8 cellular contexts compared by ENCODE assay signal in the genomic region with DNA sequence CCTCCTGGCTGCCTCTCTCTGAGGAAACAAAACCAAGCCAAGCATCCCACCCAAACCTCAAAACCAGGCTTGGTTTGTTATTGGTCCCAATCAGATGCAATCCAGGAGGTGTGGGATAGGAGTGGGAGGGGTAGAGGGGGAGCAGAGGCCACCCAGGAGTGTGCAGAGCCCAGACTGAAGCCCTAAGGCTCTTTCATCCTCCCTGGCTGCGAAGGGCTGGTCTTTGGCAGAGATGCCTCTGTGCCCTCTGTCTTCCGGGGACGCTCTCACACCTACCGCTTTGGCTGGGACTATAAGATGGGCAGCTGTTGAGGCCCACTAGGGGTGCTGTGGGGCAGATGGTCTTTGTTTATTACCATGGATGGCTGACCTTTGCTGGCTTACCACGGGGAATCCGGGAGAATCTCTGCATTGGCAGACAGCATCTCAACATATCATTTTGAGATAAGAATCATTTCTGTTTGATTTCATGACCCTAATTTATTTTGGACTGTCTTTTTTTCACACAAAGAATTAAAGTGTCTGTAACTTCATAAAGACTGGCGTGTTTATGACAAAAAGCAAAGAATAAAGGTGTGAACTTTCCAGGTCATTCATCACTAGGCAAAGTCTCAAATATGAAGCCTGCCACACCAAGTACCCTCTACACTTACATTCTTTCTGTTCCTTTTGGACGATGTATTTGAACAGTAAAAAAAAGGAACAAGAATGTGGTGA. TPM values are rescaled to one million over a fixed set of nuclear protein-coding genes. Genes with fewer than 3 reads are reported as not detected.
DNase-seq lines count a peak whose midpoint lies in the region; ATAC-seq and TF ChIP-seq lines count a peak whose summit lies in the region.

No MANE protein-coding gene starts in this region.

- H3K27me3 ChIP-seq in OCI-LY1 (ENCODE audit: insufficient read depth, low read length) = peaks cover 10% of the 10 kb centered on the region; the same call in 1 of the 2 replicates
- no peaks in the 10 kb centered on the region for H3K27me3 ChIP-seq in adipocyte (replicated peaks; ENCODE audit: control insufficient read depth, insufficient read depth, low read length)

- H3K9me3 ChIP-seq in OCI-LY1 (ENCODE audit: low read length) = no peaks in the 10 kb centered on the region
- H3K9me3 ChIP-seq in adipocyte (ENCODE audit: control insufficient read depth, low read length) = no peaks in the 10 kb centered on the region

- H3K4me3 ChIP-seq in OCI-LY1 (ENCODE audit: low read depth, low read length, poor library complexity, severe bottlenecking) (no peak overlapping the region), adipocyte (ENCODE audit: low read length) (no peak overlapping the region)

- peaks cover 8% of the 10 kb centered on the region for H3K4me1 Mint-ChIP-seq in Calu3 (ENCODE audit: low read depth, unreplicated experiment)
- H3K4me1 Mint-ChIP-seq in stimulated activated naive B cell treated with anti-CD40 and anti-IgM and Interleukin-4, amounts not matched to agents 10 μg/mL and 1 μg/mL and 100 μg/mL, for 72 hours = peaks cover 8 to 10% of the 10 kb centered on the region in 2 donors
- peaks cover 6% of the 10 kb centered on the region for H3K4me1 Mint-ChIP-seq in activated T-helper 2 cell treated with anti-CD3 and anti-CD28 coated beads, Interferon-gamma antibody, Interleukin-2, Interleukin-4, amounts not matched to agents 10 μg/mL and 5 μg/mL and 100 μg/mL, durations not matched to agents 14 hours and 24 hours and 36 hours (ENCODE audit: low read depth)

- H3K9ac ChIP-seq in OCI-LY1 (ENCODE audit: low read length) (no peak overlapping the region), adipocyte (ENCODE audit: low read length) (no peak overlapping the region)

- H2AFZ ChIP-seq in OCI-LY1 (ENCODE audit: low read length) = no peak overlapping the region

- no TSS peak for BruUV-seq in Calu3 (replicated peaks; lab: Mats Ljungman, UMichigan)

- ATAC-seq in HG03432 (IDR thresholded peaks at IDR 0.05; ENCODE audit: unreplicated experiment) = peak; percentile 85
- ATAC-seq in stimulated activated naive B cell treated with anti-CD40 and anti-IgM and Interleukin-4, amounts not matched to agents 10 μg/mL and 1 μg/mL and 100 μg/mL, for 72 hours (replicated peaks) = peak; percentile 96 to 97

- no peaks in the 10 kb centered on the region for H3F3A ChIP-seq in OCI-LY1 (ENCODE audit: insufficient read depth, low read length)

- no peaks in the 10 kb centered on the region for H3K9me2 ChIP-seq in OCI-LY1 (ENCODE audit: low read depth, low read length)

- TF ChIP-seq CTCF in Calu3 (IDR thresholded peaks at IDR 0.05; ENCODE audit: unreplicated experiment) = peak; percentile 45
- peak; percentile 83 for TF ChIP-seq CTCF in OCI-LY1 (IDR thresholded peaks at IDR 0.05; ENCODE audit: low read length)

- no peak overlapping the region for H3K4me2 ChIP-seq in OCI-LY1 (ENCODE audit: low read length)

- no peak overlapping the region for H3K27ac Mint-ChIP-seq in Calu3 (ENCODE audit: unreplicated experiment)
- peak overlapping the region; percentile 2 for H3K27ac Mint-ChIP-seq in stimulated activated naive B cell treated with anti-CD40 and anti-IgM and Interleukin-4, amounts not matched to agents 10 μg/mL and 1 μg/mL and 100 μg/mL, for 72 hours
- no peak overlapping the region for H3K27ac Mint-ChIP-seq in activated T-helper 2 cell treated with anti-CD3 and anti-CD28 coated beads, Interferon-gamma antibody, Interleukin-2, Interleukin-4, amounts not matched to agents 10 μg/mL and 5 μg/mL and 100 μg/mL, durations not matched to agents 14 hours and 24 hours and 36 hours

- no peaks in the 10 kb centered on the region for H4K20me1 ChIP-seq in OCI-LY1 (ENCODE audit: insufficient read depth, low read length)

- CTCF ChIA-PET in Calu3 (lab: Charles Lee) = interaction anchor here (0.6 to 1.2 kb wide), 3 partner anchors 12 to 169 kb away, joined by 3 to 4 read pairs (median 4); no protein-coding TSS in a partner anchor

- H3K4me1 ChIP-seq in OCI-LY1 (ENCODE audit: insufficient read depth, low read length, severe bottlenecking) (no peaks in the 10 kb centered on the region), adipocyte (ENCODE audit: control insufficient read depth, insufficient read depth, low read length) (no peaks in the 10 kb centered on the region)

- H3K36me3 Mint-ChIP-seq in Calu3 (ENCODE audit: insufficient read depth, unreplicated experiment) = no peaks in the 10 kb centered on the region
- H3K36me3 Mint-ChIP-seq in stimulated activated naive B cell treated with anti-CD40 and anti-IgM and Interleukin-4, amounts not matched to agents 10 μg/mL and 1 μg/mL and 100 μg/mL, for 72 hours = peaks cover 0 to 3% of the 10 kb centered on the region in 2 donors
- no peaks in the 10 kb centered on the region for H3K36me3 Mint-ChIP-seq in activated T-helper 2 cell treated with anti-CD3 and anti-CD28 coated beads, Interferon-gamma antibody, Interleukin-2, Interleukin-4, amounts not matched to agents 10 μg/mL and 5 μg/mL and 100 μg/mL, durations not matched to agents 14 hours and 24 hours and 36 hours (ENCODE audit: low read depth)

- H3K27ac ChIP-seq in OCI-LY1 (ENCODE audit: low read depth, low read length, poor library complexity, severe bottlenecking) = no peak overlapping the region

- peaks cover 17% of the 10 kb centered on the region for H3K27me3 Mint-ChIP-seq in Calu3 (ENCODE audit: unreplicated experiment)
- peaks cover 16 to 17% of the 10 kb centered on the region in 2 donors for H3K27me3 Mint-ChIP-seq in stimulated activated naive B cell treated with anti-CD40 and anti-IgM and Interleukin-4, amounts not matched to agents 10 μg/mL and 1 μg/mL and 100 μg/mL, for 72 hours
- peaks cover 43% of the 10 kb centered on the region for H3K27me3 Mint-ChIP-seq in activated T-helper 2 cell treated with anti-CD3 and anti-CD28 coated beads, Interferon-gamma antibody, Interleukin-2, Interleukin-4, amounts not matched to agents 10 μg/mL and 5 μg/mL and 100 μg/mL, durations not matched to agents 14 hours and 24 hours and 36 hours (ENCODE audit: low read depth)

- H3K4me3 Mint-ChIP-seq in Calu3 (ENCODE audit: low read depth, unreplicated experiment) = no peak overlapping the region
- no peak overlapping the region for H3K4me3 Mint-ChIP-seq in stimulated activated naive B cell treated with anti-CD40 and anti-IgM and Interleukin-4, amounts not matched to agents 10 μg/mL and 1 μg/mL and 100 μg/mL, for 72 hours
- no peak overlapping the region for H3K4me3 Mint-ChIP-seq in activated T-helper 2 cell treated with anti-CD3 and anti-CD28 coated beads, Interferon-gamma antibody, Interleukin-2, Interleukin-4, amounts not matched to agents 10 μg/mL and 5 μg/mL and 100 μg/mL, durations not matched to agents 14 hours and 24 hours and 36 hours (ENCODE audit: low read depth)

- H3K79me2 ChIP-seq in OCI-LY1 (ENCODE audit: insufficient read depth, low read length) = no peaks in the 10 kb centered on the region

- no peaks in the 10 kb centered on the region for H3K9me3 Mint-ChIP-seq in Calu3 (ENCODE audit: low read depth, unreplicated experiment)
- H3K9me3 Mint-ChIP-seq in stimulated activated naive B cell treated with anti-CD40 and anti-IgM and Interleukin-4, amounts not matched to agents 10 μg/mL and 1 μg/mL and 100 μg/mL, for 72 hours = no peaks in the 10 kb centered on the region
- no peaks in the 10 kb centered on the region for H3K9me3 Mint-ChIP-seq in activated T-helper 2 cell treated with anti-CD3 and anti-CD28 coated beads, Interferon-gamma antibody, Interleukin-2, Interleukin-4, amounts not matched to agents 10 μg/mL and 5 μg/mL and 100 μg/mL, durations not matched to agents 14 hours and 24 hours and 36 hours

- DNase-seq in Calu3 (peak; percentile 52), GM19240 (ENCODE audit: insufficient read length, low spot score) (peak; percentile 49), adipocyte (ENCODE audit: low read depth) (peak; percentile 28), hepatic stellate cell (ENCODE audit: low spot score) (peak; percentile 65)
- no peak for DNase-seq in stimulated activated naive B cell treated with anti-CD40 and anti-IgM and Interleukin-4, amounts not matched to agents 10 μg/mL and 1 μg/mL and 100 μg/mL, for 72 hours
- no peak for DNase-seq in activated T-helper 2 cell treated with anti-CD3 and anti-CD28 coated beads, Interferon-gamma antibody, Interleukin-2, Interleukin-4, amounts not matched to agents 10 μg/mL and 5 μg/mL and 100 μg/mL, durations not matched to agents 14 hours and 24 hours and 36 hours (ENCODE audit: low spot score)

- intact Hi-C loops in Calu3 (cut with micrococcal nuclease; ENCODE audit: unreplicated experiment) = no loop called here
- intact Hi-C loops in activated T-helper 2 cell treated with anti-CD3 and anti-CD28 coated beads, Interferon-gamma antibody, Interleukin-2, Interleukin-4, amounts not matched to agents 10 μg/mL and 5 μg/mL and 100 μg/mL, durations not matched to agents 14 hours and 24 hours and 36 hours (cut with micrococcal nuclease) = no loop called here

- H3K36me3 ChIP-seq in OCI-LY1 (ENCODE audit: insufficient read depth, low read length) = no peaks in the 10 kb centered on the region
- H3K36me3 ChIP-seq in adipocyte (ENCODE audit: control insufficient read depth, insufficient read depth, low read length, severe bottlenecking) = no peaks in the 10 kb centered on the region

RNA-seq across cellular contexts. Expression of a gene that starts 6.5 kb away (rescaled TPM):
- not detected in 2 replicates for total RNA-seq in Calu3 (2022)
- not detected in 2 replicates for total RNA-seq in activated T-helper 2 cell treated with anti-CD3 and anti-CD28 coated beads, Interferon-gamma antibody, Interleukin-2, Interleukin-4, amounts not matched to agents 10 μg/mL and 5 μg/mL and 100 μg/mL, durations not matched to agents 14 hours and 24 hours and 36 hours

RNA-seq across cellular contexts. Expression of a gene that starts 25.7 kb away (rescaled TPM):
- 12.6 and 13.1 TPM in 2 replicates for total RNA-seq in Calu3 (2022)
- total RNA-seq in activated T-helper 2 cell treated with anti-CD3 and anti-CD28 coated beads, Interferon-gamma antibody, Interleukin-2, Interleukin-4, amounts not matched to agents 10 μg/mL and 5 μg/mL and 100 μg/mL, durations not matched to agents 14 hours and 24 hours and 36 hours = 26.3 and 29.9 TPM in 2 replicates

RNA-seq across cellular contexts. Expression of a gene that starts 49.4 kb away (rescaled TPM):
- 128 and 132 TPM in 2 replicates for total RNA-seq in Calu3 (2022)
- total RNA-seq in activated T-helper 2 cell treated with anti-CD3 and anti-CD28 coated beads, Interferon-gamma antibody, Interleukin-2, Interleukin-4, amounts not matched to agents 10 μg/mL and 5 μg/mL and 100 μg/mL, durations not matched to agents 14 hours and 24 hours and 36 hours = 172 and 178 TPM in 2 replicates

Comparison
In these comparisons a context has a peak if more than half of its experiments do, and no peak if none do; other contexts are left out.
1. DNase-seq: peak in Calu3 (single experiment), GM19240 (single experiment), adipocyte (single experiment) and hepatic stellate cell (single experiment); none in stimulated activated naive B cell treated with anti-CD40 and anti-IgM and Interleukin-4, amounts not matched to agents 10 μg/mL and 1 μg/mL and 100 μg/mL, for 72 hours (single experiment) and activated T-helper 2 cell treated with anti-CD3 and anti-CD28 coated beads, Interferon-gamma antibody, Interleukin-2, Interleukin-4, amounts not matched to agents 10 μg/mL and 5 μg/mL and 100 μg/mL, durations not matched to agents 14 hours and 24 hours and 36 hours (single experiment).